In genomic region chr2:183812091-183812490, GRCh38 we compare ENCODE assay signal across 26 cellular contexts.
"Had no signal": no experiment of that assay in that cellular context is flagged by ENCODE, and none has a peak within 500 bp of the region (broad histone marks: within the 10 kb centered on the region; RNA-seq: fewer than 3 reads in every experiment).

No MANE protein-coding gene starts in this region.

- DNase-seq: activated CD4-positive, alpha-beta memory T cell treated with anti-CD3 and anti-CD28 coated beads for 36 hours; activated CD4-positive, alpha-beta T cell treated with anti-CD3 and anti-CD28 coated beads, Interleukin-2, amount 10 ng/mL, durations not matched to agents 24 days and 14 days; activated CD4-positive, CD25-positive, alpha-beta regulatory T cell treated with anti-CD3 and anti-CD28 coated beads, Interleukin-2, amount 50 U/mL, for 72 hours; activated naive CD8-positive, alpha-beta T cell treated with anti-CD3 and anti-CD28 coated beads, Interleukin-2, amount 50 U/mL, for 24 hours; activated T-cell treated with anti-CD3 and anti-CD28 coated beads, Interleukin-2, amount 50 U/mL, for 48 hours; caudate nucleus; cortex of kidney; effector memory CD8-positive, alpha-beta T cell; foreskin fibroblast; heart left ventricle; kidney glomerular epithelial cell; lower lobe of right lung; mesendoderm; mucosa of descending colon; posterior cingulate gyrus; right cardiac atrium; spleen; stimulated activated naive CD4-positive, alpha-beta T cell; T-helper 17 cell; T1000; tibial artery; upper lobe of right lung; WERI-Rb-1 had no signal

- H3K4me3 ChIP-seq: heart left ventricle, lower lobe of right lung, mucosa of descending colon, spleen, suprapubic skin, tibial artery, upper lobe of right lung had no signal

- ATAC-seq: activated naive CD8-positive, alpha-beta T cell treated with anti-CD3 and anti-CD28 coated beads, Interleukin-2, amount 50 U/mL, for 24 hours; effector memory CD8-positive, alpha-beta T cell; heart left ventricle; left lobe of liver; lower lobe of right lung; mucosa of descending colon; natural killer cell treated with Interleukin-12 subunit alpha and Interleukin-12 subunit beta and Interleukin-15 and Interleukin-18, amount 100 ng/mL, for 72 hours; right cardiac atrium; T-helper 17 cell; upper lobe of right lung had no signal
